In genomic region chr11:133408936-133409335, GRCh38 we compare ENCODE assay signal across 1 cellular context.
TF ChIP-seq lines count a peak whose summit lies in the region.

No MANE protein-coding gene starts in this region.

TF ChIP-seq in GM12878, 131 proteins besides CTCF, POLR2A, EP300 and RAD21 (continued from another document):
- TF ChIP-seq ZBTB40 (IDR thresholded peaks at IDR 0.05; ENCODE audit: borderline replicate concordance), result no peak
